Comparison of ENCODE assay signal across 7 cellular contexts in genomic region chr7:105776068-105776790, GRCh38.
DNase-seq lines count a peak whose midpoint lies in the region; ATAC-seq and TF ChIP-seq lines count a peak whose summit lies in the region.

No MANE protein-coding gene starts in this region.

- peak; percentile 100 for DNase-seq in iris pigment epithelial cell (ENCODE audit: low read depth)
- peak; percentile 39 for DNase-seq in transverse colon
- DNase-seq in BE2C: no peak

- no peak for TF ChIP-seq CTCF in brain (conservative IDR thresholded peaks at IDR 0.05)
- no peak for TF ChIP-seq CTCF in transverse colon (IDR thresholded peaks at IDR 0.05)
- no peak for TF ChIP-seq CTCF in BE2C (IDR thresholded peaks at IDR 0.05; ENCODE audit: low read depth, low read length)

- no peaks in the 10 kb centered on the region for H3K36me3 ChIP-seq in HUES48 (ENCODE audit: control insufficient read depth, insufficient read depth, low read length)
- H3K36me3 ChIP-seq in transverse colon: no peaks in the 10 kb centered on the region
- H3K36me3 ChIP-seq in BE2C: no peaks in the 10 kb centered on the region

- H3K4me3 ChIP-seq in HUES48 (ENCODE audit: low read depth, low read length) (no peak overlapping the region), transverse colon (no peak overlapping the region), BE2C (ENCODE audit: low read depth, low read length) (no peak overlapping the region)

- no peak for TF ChIP-seq POLR2A in transverse colon (IDR thresholded peaks at IDR 0.05)

- no peaks in the 10 kb centered on the region for H3K27me3 Mint-ChIP-seq in brain

- peaks cover 14% of the 10 kb centered on the region for H3K36me3 Mint-ChIP-seq in brain

- H3K4me1 Mint-ChIP-seq in brain: peaks cover 71% of the 10 kb centered on the region

- ATAC-seq in HG02852 (IDR thresholded peaks at IDR 0.05; ENCODE audit: unreplicated experiment) (no peak), GM19023 (IDR thresholded peaks at IDR 0.05; ENCODE audit: unreplicated experiment) (no peak)

- peak overlapping the region in 3 of 5 experiments; percentile 15 to 61 (median 58) for H3K27ac Mint-ChIP-seq in brain

- no peak overlapping the region for H3K9ac ChIP-seq in HUES48 (ENCODE audit: low read depth, low read length)

- H3K9me3 ChIP-seq in HUES48 (ENCODE audit: control insufficient read depth, insufficient read depth, low read length): no peaks in the 10 kb centered on the region
- no peaks in the 10 kb centered on the region for H3K9me3 ChIP-seq in transverse colon
- H3K9me3 ChIP-seq in BE2C: no peaks in the 10 kb centered on the region

- H3K4me1 ChIP-seq in HUES48 (ENCODE audit: control insufficient read depth, insufficient read depth, low read length) (peaks cover 57% of the 10 kb centered on the region), transverse colon (no peaks in the 10 kb centered on the region), BE2C (peaks cover 9% of the 10 kb centered on the region)

- intact Hi-C loops in transverse colon (cut with DNase I; ENCODE audit: low total_unique reads): no loop called here

- H3K27me3 ChIP-seq in HUES48 (ENCODE audit: control insufficient read depth, insufficient read depth, low read length) (0 out of 2 replicates have a peak, but pooled peaks cover 3% of the 10 kb centered on the region), transverse colon (no peaks in the 10 kb centered on the region), BE2C (no peaks in the 10 kb centered on the region)

- H3K27ac ChIP-seq in HUES48 (ENCODE audit: low read depth, low read length): peak overlapping the region; percentile 94
- H3K27ac ChIP-seq in transverse colon: peak overlapping the region in 2 of 4 donors; percentile 22 to 54

- WGBS in transverse colon (ENCODE audit: low coverage in 1 of 2), 2 donors: 77% methylated on average over 6 of the region's 6 CpGs; no CpG with 5 or more reads in 1 of the 2 donors

- no peak for TF ChIP-seq EP300 in transverse colon (IDR thresholded peaks at IDR 0.05; ENCODE audit: low read depth)

- H3K9me3 Mint-ChIP-seq in brain: peaks cover 3 to 15% (median 7%) of the 10 kb centered on the region in 5 experiments

- in situ Hi-C loops in transverse colon (cut with MboI; ENCODE audit: low pct_ligation_motif_present in 1 of 4, low pct_unique_long_range_greater_than_20kb in 1 of 4, low sequenced_read_pairs in 3 of 4): no loop called here

- H3K4me3 Mint-ChIP-seq in brain: no peak overlapping the region
